Comparison of ENCODE assay signal across 28 cellular contexts in genomic region chr22:27656970-27657369, GRCh38.
"Had no signal": no experiment of that assay in that cellular context is flagged by ENCODE, and none has a peak within 500 bp of the region (broad histone marks: within the 10 kb centered on the region; RNA-seq: fewer than 3 reads in every experiment).

No MANE protein-coding gene starts in this region.

- H3K36me3 ChIP-seq: colonic mucosa, esophagus muscularis mucosa, esophagus squamous epithelium, gastrocnemius medialis, gastroesophageal sphincter, heart left ventricle, heart right ventricle had no signal

- H3K4me3 ChIP-seq: colonic mucosa, coronary artery, dorsolateral prefrontal cortex, esophagus muscularis mucosa, esophagus squamous epithelium, gastrocnemius medialis, gastroesophageal sphincter, heart left ventricle, heart right ventricle had no signal

- FAIRE-seq: colon, endometrium, endothelial cell of umbilical vein, frontal cortex had no signal

- H3K4me1 ChIP-seq: colonic mucosa, foreskin keratinocyte had no signal

- H3K9me3 ChIP-seq: colonic mucosa had no signal

- H3K27ac ChIP-seq: colonic mucosa, coronary artery, dorsolateral prefrontal cortex, epithelial cell of prostate, esophagus muscularis mucosa, esophagus squamous epithelium, foreskin keratinocyte, gastrocnemius medialis, gastroesophageal sphincter, heart left ventricle, heart right ventricle had no signal

- H3K27me3 ChIP-seq: colonic mucosa, dorsolateral prefrontal cortex, esophagus muscularis mucosa, gastrocnemius medialis, gastroesophageal sphincter, heart left ventricle, heart right ventricle had no signal

- ATAC-seq: effector memory CD8-positive, alpha-beta T cell; esophagus mucosa; foreskin keratinocyte; gastrocnemius medialis; gastroesophageal sphincter; heart left ventricle; heart right ventricle had no signal

- DNase-seq: colonic mucosa; cortex of kidney; dermis blood vessel endothelial cell; dorsolateral prefrontal cortex; effector CD4-positive, alpha-beta T cell; effector CD8-positive, alpha-beta T cell; effector memory CD4-positive, alpha-beta T cell; effector memory CD8-positive, alpha-beta T cell; endodermal cell; erythroblast; esophagus squamous epithelium; foreskin fibroblast; foreskin keratinocyte; foreskin melanocyte; gastrocnemius medialis; glutamatergic neuron; head of caudate nucleus; heart left ventricle; heart right ventricle had no signal
